26 cellular contexts compared by ENCODE assay signal in genomic region chr3:182412066-182412465, GRCh38.
DNase-seq lines count a peak whose midpoint lies in the region; ATAC-seq and TF ChIP-seq lines count a peak whose summit lies in the region.
"Had no signal": no experiment of that assay in that cellular context is flagged by ENCODE, and none has a peak within 500 bp of the region (broad histone marks: within the 10 kb centered on the region; RNA-seq: fewer than 3 reads in every experiment).

No MANE protein-coding gene starts in this region.

- no peaks in the 10 kb centered on the region for H3K79me2 ChIP-seq in OCI-LY3 (ENCODE audit: low read length)
- no peaks in the 10 kb centered on the region for H3K79me2 ChIP-seq in trophoblast cell (ENCODE audit: control insufficient read depth, insufficient read depth, low read length, poor library complexity)

- H3K18ac ChIP-seq in trophoblast cell (ENCODE audit: low read length): no peak overlapping the region

- H3K4me3 ChIP-seq in OCI-LY3 (ENCODE audit: low read length) (no peak overlapping the region), esophagus (ENCODE audit: low read depth in 1 of 2, low read length in 2 of 2) (no peak overlapping the region), trophoblast cell (ENCODE audit: low read depth, low read length) (no peak overlapping the region)
- H3K4me3 ChIP-seq: psoas muscle, upper lobe of right lung had no signal

- H2BK5ac ChIP-seq in trophoblast cell (ENCODE audit: low read depth, low read length, poor library complexity): no peak overlapping the region

- H3K27me3 ChIP-seq in OCI-LY3 (ENCODE audit: low read depth, low read length): no peaks in the 10 kb centered on the region
- no peaks in the 10 kb centered on the region for H3K27me3 ChIP-seq in esophagus (ENCODE audit: control insufficient read depth in 1 of 2, insufficient read depth in 2 of 2, low read length in 2 of 2)
- H3K27me3 ChIP-seq in trophoblast cell (ENCODE audit: insufficient read depth, low read length): no peaks in the 10 kb centered on the region
- H3K27me3 ChIP-seq: upper lobe of right lung had no signal

- 46 to 56% methylated on average over 2 of the region's 2 CpGs for WGBS in esophagus, 2 donors
- WGBS in trophoblast cell (ENCODE audit: extremely low coverage, insufficient coverage, insufficient read length): no CpG with 5 or more reads among the region's 2 CpGs

- H3K4me1 ChIP-seq in OCI-LY3 (ENCODE audit: low read length): peaks cover 69% of the 10 kb centered on the region
- H3K4me1 ChIP-seq in esophagus (ENCODE audit: control insufficient read depth in 2 of 2, insufficient read depth in 2 of 2, low read length in 1 of 2): peaks cover 4 to 5% of the 10 kb centered on the region in 2 donors
- H3K4me1 ChIP-seq in trophoblast cell (ENCODE audit: control insufficient read depth in 1 of 2, insufficient read depth in 2 of 2, low read length in 2 of 2): peaks cover 6 to 11% of the 10 kb centered on the region in 2 experiments
- H3K4me1 ChIP-seq: psoas muscle, upper lobe of right lung had no signal

- H2AK5ac ChIP-seq in trophoblast cell (ENCODE audit: low read length): no peak overlapping the region

- H3K9me3 ChIP-seq in OCI-LY3 (ENCODE audit: insufficient read depth, low read length): no peaks in the 10 kb centered on the region
- H3K9me3 ChIP-seq in esophagus (ENCODE audit: control insufficient read depth in 2 of 2, insufficient read depth in 1 of 2, low read depth in 1 of 2, low read length in 1 of 2): no peaks in the 10 kb centered on the region
- no peaks in the 10 kb centered on the region for H3K9me3 ChIP-seq in trophoblast cell (ENCODE audit: insufficient read depth, low read depth, low read length)
- H3K9me3 ChIP-seq: psoas muscle, upper lobe of right lung had no signal

- no peak overlapping the region for H2BK12ac ChIP-seq in trophoblast cell (ENCODE audit: low read length)

- H3K14ac ChIP-seq in trophoblast cell (ENCODE audit: low read length): no peak overlapping the region

- H4K91ac ChIP-seq in trophoblast cell (ENCODE audit: low read depth, low read length): no peak overlapping the region

- DNase-seq in ELF-1 (ENCODE audit: low read depth, low spot score) (peak; percentile 51), trophoblast cell (peak; percentile 46 to 81), hepatic stellate cell (ENCODE audit: low spot score) (no peak), NK-92 (lab: John Stamatoyannopoulos, UW; ENCODE audit: unreplicated experiment) (no peak)
- DNase-seq: activated CD4-positive, alpha-beta memory T cell treated with anti-CD3 and anti-CD28 coated beads, Interleukin-2, amount 10 ng/mL, durations not matched to agents 7 days and 5 days; activated CD4-positive, alpha-beta T cell treated with anti-CD3 and anti-CD28 coated beads for 1 hour; activated CD8-positive, alpha-beta memory T cell treated with anti-CD3 and anti-CD28 coated beads, Interleukin-2, amount 50 U/mL, for 48 hours; amygdala; HCEC 1CT; IMR-90; left ventricle myocardium superior; naive thymus-derived CD8-positive, alpha-beta T cell; NCI-H1092; NCI-H1694 treated with DMSO at 0.1 percent for 48 hours; NCI-H510A; occipital lobe; OCI-M1; psoas muscle; Right ventricle myocardium superior; stimulated activated CD4-positive, alpha-beta T cell treated with anti-CD3 and anti-CD28 coated beads, Interleukin-4, amount 100 ng/mL, for 24 hours; upper lobe of right lung had no signal

- H3K4me2 ChIP-seq in OCI-LY3 (ENCODE audit: low read length) (peak overlapping the region; percentile 50), trophoblast cell (ENCODE audit: low read length) (peak overlapping the region; percentile 7)

- H2AFZ ChIP-seq in OCI-LY3 (ENCODE audit: low read depth, low read length) (no peak overlapping the region; the same call in 1 of the 2 replicates), trophoblast cell (ENCODE audit: insufficient read depth, low read length, poor library complexity) (no peak overlapping the region)

- H4K12ac ChIP-seq in trophoblast cell (ENCODE audit: low read depth, low read length): no peak overlapping the region

- H3K79me1 ChIP-seq in trophoblast cell (ENCODE audit: low read length): no peaks in the 10 kb centered on the region

- H4K8ac ChIP-seq in trophoblast cell (ENCODE audit: low read depth, low read length): no peak overlapping the region

- TF ChIP-seq CTCF in OCI-LY3 (IDR thresholded peaks at IDR 0.05; ENCODE audit: low read depth, low read length): no peak

- no peak for ATAC-seq in GM18520 (IDR thresholded peaks at IDR 0.05; ENCODE audit: unreplicated experiment)
- ATAC-seq in HG02870 (IDR thresholded peaks at IDR 0.05; ENCODE audit: unreplicated experiment): no peak
- ATAC-seq: activated naive CD4-positive, alpha-beta T cell treated with anti-CD3 and anti-CD28 coated beads, Interleukin-2, amount 50 U/mL, for 72 hours; left ventricle myocardium superior; naive thymus-derived CD8-positive, alpha-beta T cell; psoas muscle; upper lobe of right lung had no signal

- H3K4ac ChIP-seq in trophoblast cell (ENCODE audit: low read depth, low read length): no peak overlapping the region

- H3K27ac ChIP-seq in OCI-LY3 (ENCODE audit: low read length) (peak overlapping the region; percentile 87), esophagus (ENCODE audit: low read depth in 2 of 2, low read length in 1 of 2) (peak overlapping the region; percentile 2 to 51), trophoblast cell (ENCODE audit: low read depth, low read length) (no peak overlapping the region)
- H3K27ac ChIP-seq: psoas muscle, upper lobe of right lung had no signal

- H3K36me3 ChIP-seq in OCI-LY3 (replicated peaks; ENCODE audit: low read depth, low read length): no peaks in the 10 kb centered on the region
- H3K36me3 ChIP-seq in esophagus (ENCODE audit: control insufficient read depth in 2 of 2, insufficient read depth in 2 of 2, low read length in 1 of 2): no peaks in the 10 kb centered on the region
- H3K36me3 ChIP-seq in trophoblast cell (ENCODE audit: control insufficient read depth in 1 of 2, insufficient read depth in 2 of 2, low read length in 2 of 2): no peaks in the 10 kb centered on the region
- H3K36me3 ChIP-seq: upper lobe of right lung had no signal

- H2BK120ac ChIP-seq in trophoblast cell (ENCODE audit: insufficient read depth, low read length, poor library complexity): no peak overlapping the region

- no peak overlapping the region for H3K23ac ChIP-seq in trophoblast cell (ENCODE audit: low read length)

- H3K9ac ChIP-seq in OCI-LY3 (ENCODE audit: low read length) (peak overlapping the region; percentile 40; the same call in 1 of the 2 replicates), trophoblast cell (ENCODE audit: low read length) (no peak overlapping the region)

- H4K20me1 ChIP-seq in OCI-LY3 (ENCODE audit: insufficient read depth, low read length): no peaks in the 10 kb centered on the region

Comparison
In these comparisons a context has a peak if more than half of its experiments do, and no peak if none do; other contexts are left out.
1. DNase-seq: peak in ELF-1 (single experiment) and trophoblast cell (2 of 2); none in hepatic stellate cell (single experiment) and NK-92 (single experiment).